1 cellular context compared by ENCODE assay signal in genomic region chr7:93279541-93279940, GRCh38.
TF ChIP-seq lines count a peak whose summit lies in the region.

No MANE protein-coding gene starts in this region.

TF ChIP-seq in IMR-90, 13 proteins besides CTCF, POLR2A, EP300 and RAD21 (continued from another document):
- no peak for TF ChIP-seq MXI1 (IDR thresholded peaks at IDR 0.05; ENCODE audit: borderline replicate concordance, low read depth, low read length)
- TF ChIP-seq, protein P1, sequence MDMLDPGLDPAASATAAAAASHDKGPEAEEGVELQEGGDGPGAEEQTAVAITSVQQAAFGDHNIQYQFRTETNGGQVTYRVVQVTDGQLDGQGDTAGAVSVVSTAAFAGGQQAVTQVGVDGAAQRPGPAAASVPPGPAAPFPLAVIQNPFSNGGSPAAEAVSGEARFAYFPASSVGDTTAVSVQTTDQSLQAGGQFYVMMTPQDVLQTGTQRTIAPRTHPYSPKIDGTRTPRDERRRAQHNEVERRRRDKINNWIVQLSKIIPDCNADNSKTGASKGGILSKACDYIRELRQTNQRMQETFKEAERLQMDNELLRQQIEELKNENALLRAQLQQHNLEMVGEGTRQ (IDR thresholded peaks at IDR 0.05; ENCODE audit: low read depth, low read length), result no peak
- no peak for TF ChIP-seq RFX5 (IDR thresholded peaks at IDR 0.05; ENCODE audit: low read depth, low read length)
